Comparison of ENCODE assay signal across 1 cellular context in the genomic region with DNA sequence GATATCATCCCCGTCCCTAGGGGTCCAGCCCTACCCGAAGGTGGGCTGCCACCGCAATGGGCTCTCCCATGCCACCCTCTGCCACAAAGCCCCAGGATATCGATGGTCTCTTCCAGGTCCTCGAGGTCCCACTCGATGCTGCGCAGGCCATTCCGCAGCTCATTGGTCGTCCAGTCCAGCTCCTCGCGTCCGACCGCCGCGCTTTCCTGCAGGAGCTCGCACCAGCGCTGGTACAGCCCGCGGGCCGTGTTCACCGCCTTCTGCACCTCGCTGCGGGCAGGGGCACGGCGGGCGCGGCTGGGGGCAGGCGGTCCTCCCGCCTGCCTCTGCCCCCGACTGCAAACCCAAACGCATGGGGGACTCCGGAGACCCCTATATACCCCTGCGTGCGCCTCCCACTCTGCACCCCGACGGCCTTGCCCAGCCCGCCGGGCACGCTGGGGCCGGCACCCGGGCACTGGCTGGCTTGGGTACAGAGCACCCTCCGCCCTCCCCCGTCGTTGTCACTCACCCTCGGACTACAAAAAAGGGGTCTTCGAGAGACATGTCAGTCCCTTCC.
A peak's percentile ranks its signal among the peaks of the same experiment; 100 is the strongest.
TF ChIP-seq lines count a peak whose summit lies in the region.

No MANE protein-coding gene starts in this region.

TF ChIP-seq in HepG2, 621 proteins besides CTCF, POLR2A, EP300 and RAD21 (continued from another document and continues in another):
- peak; percentile 44; the same call in 1 of the 2 replicates for TF ChIP-seq HOXA5 (CRISPR knock-in tag; IDR thresholded peaks at IDR 0.05)
- peak; percentile 67 for TF ChIP-seq GLI4 (CRISPR knock-in tag; IDR thresholded peaks at IDR 0.05; ENCODE audit: borderline replicate concordance)
- no peak for TF ChIP-seq ZNF17 (CRISPR knock-in tag; IDR thresholded peaks at IDR 0.05)
- peak; percentile 78; the same call in 1 of the 2 replicates for TF ChIP-seq BRD4 (CRISPR knock-in tag; IDR thresholded peaks at IDR 0.05)
- TF ChIP-seq ZNF354B (CRISPR knock-in tag; IDR thresholded peaks at IDR 0.05): no peak
- TF ChIP-seq, protein P1, sequence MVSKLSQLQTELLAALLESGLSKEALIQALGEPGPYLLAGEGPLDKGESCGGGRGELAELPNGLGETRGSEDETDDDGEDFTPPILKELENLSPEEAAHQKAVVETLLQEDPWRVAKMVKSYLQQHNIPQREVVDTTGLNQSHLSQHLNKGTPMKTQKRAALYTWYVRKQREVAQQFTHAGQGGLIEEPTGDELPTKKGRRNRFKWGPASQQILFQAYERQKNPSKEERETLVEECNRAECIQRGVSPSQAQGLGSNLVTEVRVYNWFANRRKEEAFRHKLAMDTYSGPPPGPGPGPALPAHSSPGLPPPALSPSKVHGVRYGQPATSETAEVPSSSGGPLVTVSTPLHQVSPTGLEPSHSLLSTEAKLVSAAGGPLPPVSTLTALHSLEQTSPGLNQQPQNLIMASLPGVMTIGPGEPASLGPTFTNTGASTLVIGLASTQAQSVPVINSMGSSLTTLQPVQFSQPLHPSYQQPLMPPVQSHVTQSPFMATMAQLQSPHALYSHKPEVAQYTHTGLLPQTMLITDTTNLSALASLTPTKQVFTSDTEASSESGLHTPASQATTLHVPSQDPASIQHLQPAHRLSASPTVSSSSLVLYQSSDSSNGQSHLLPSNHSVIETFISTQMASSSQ (IDR thresholded peaks at IDR 0.05; ENCODE audit: low read depth): no peak
- TF ChIP-seq, protein P1 (CRISPR knock-in tag; IDR thresholded peaks at IDR 0.05; ENCODE audit: borderline replicate concordance): no peak
- TF ChIP-seq HCFC1 (IDR thresholded peaks at IDR 0.05; ENCODE audit: low read depth, low read length): no peak
- no peak for TF ChIP-seq ZEB1 (IDR thresholded peaks at IDR 0.05; ENCODE audit: insufficient replicate concordance, low read depth)
- TF ChIP-seq MAFK (conservative IDR thresholded peaks at IDR 0.05 in 1 of 2, IDR thresholded peaks at IDR 0.05 in 1 of 2; ENCODE audit: low read length in 2 of 2): no peak
- TF ChIP-seq ONECUT2 (CRISPR knock-in tag; IDR thresholded peaks at IDR 0.05): no peak
- TF ChIP-seq ZNF660 (CRISPR knock-in tag; IDR thresholded peaks at IDR 0.05; ENCODE audit: borderline replicate concordance, low read depth): no peak
- TF ChIP-seq, protein P2, sequence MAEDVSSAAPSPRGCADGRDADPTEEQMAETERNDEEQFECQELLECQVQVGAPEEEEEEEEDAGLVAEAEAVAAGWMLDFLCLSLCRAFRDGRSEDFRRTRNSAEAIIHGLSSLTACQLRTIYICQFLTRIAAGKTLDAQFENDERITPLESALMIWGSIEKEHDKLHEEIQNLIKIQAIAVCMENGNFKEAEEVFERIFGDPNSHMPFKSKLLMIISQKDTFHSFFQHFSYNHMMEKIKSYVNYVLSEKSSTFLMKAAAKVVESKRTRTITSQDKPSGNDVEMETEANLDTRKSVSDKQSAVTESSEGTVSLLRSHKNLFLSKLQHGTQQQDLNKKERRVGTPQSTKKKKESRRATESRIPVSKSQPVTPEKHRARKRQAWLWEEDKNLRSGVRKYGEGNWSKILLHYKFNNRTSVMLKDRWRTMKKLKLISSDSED (CRISPR knock-in tag; IDR thresholded peaks at IDR 0.05): no peak
- TF ChIP-seq NONO (IDR thresholded peaks at IDR 0.05): no peak
- no peak; the same call in 1 of the 2 replicates for TF ChIP-seq NONO (CRISPR knock-in tag; conservative IDR thresholded peaks at IDR 0.05)
- no peak for TF ChIP-seq GATAD2A (CRISPR knock-in tag; IDR thresholded peaks at IDR 0.05)
- TF ChIP-seq AKAP8 (CRISPR knock-in tag; IDR thresholded peaks at IDR 0.05): no peak
- TF ChIP-seq, protein P3, sequence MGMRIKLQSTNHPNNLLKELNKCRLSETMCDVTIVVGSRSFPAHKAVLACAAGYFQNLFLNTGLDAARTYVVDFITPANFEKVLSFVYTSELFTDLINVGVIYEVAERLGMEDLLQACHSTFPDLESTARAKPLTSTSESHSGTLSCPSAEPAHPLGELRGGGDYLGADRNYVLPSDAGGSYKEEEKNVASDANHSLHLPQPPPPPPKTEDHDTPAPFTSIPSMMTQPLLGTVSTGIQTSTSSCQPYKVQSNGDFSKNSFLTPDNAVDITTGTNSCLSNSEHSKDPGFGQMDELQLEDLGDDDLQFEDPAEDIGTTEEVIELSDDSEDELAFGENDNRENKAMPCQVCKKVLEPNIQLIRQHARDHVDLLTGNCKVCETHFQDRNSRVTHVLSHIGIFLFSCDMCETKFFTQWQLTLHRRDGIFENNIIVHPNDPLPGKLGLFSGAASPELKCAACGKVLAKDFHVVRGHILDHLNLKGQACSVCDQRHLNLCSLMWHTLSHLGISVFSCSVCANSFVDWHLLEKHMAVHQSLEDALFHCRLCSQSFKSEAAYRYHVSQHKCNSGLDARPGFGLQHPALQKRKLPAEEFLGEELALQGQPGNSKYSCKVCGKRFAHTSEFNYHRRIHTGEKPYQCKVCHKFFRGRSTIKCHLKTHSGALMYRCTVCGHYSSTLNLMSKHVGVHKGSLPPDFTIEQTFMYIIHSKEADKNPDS (CRISPR knock-in tag; IDR thresholded peaks at IDR 0.05): no peak
- TF ChIP-seq MYC (CRISPR knock-in tag; IDR thresholded peaks at IDR 0.05; ENCODE audit: borderline replicate concordance): peak; percentile 12; the same call in 1 of the 2 replicates
- TF ChIP-seq CC2D1A (CRISPR knock-in tag; IDR thresholded peaks at IDR 0.05): no peak
- no peak for TF ChIP-seq ZNF629 (CRISPR knock-in tag; conservative IDR thresholded peaks at IDR 0.05)
- no peak for TF ChIP-seq MXI1 (IDR thresholded peaks at IDR 0.05; ENCODE audit: borderline replicate concordance, low read depth, low read length)
- no peak for TF ChIP-seq RELA (CRISPR knock-in tag; IDR thresholded peaks at IDR 0.05)
- no peak for TF ChIP-seq NR1H2 (CRISPR knock-in tag; IDR thresholded peaks at IDR 0.05; ENCODE audit: borderline replicate concordance, low read depth)
- TF ChIP-seq ASH2L (IDR thresholded peaks at IDR 0.05; ENCODE audit: insufficient read length, low read depth, low read length): no peak
- no peak for TF ChIP-seq JDP2 (CRISPR knock-in tag; IDR thresholded peaks at IDR 0.05; ENCODE audit: borderline replicate concordance)
- TF ChIP-seq ZFAT (CRISPR knock-in tag; conservative IDR thresholded peaks at IDR 0.05): no peak
- no peak for TF ChIP-seq NR2F2 (IDR thresholded peaks at IDR 0.05; ENCODE audit: borderline replicate concordance, low read depth)
- no peak for TF ChIP-seq ZNF34 (CRISPR knock-in tag; IDR thresholded peaks at IDR 0.05; ENCODE audit: borderline replicate concordance)
- TF ChIP-seq NR3C1 (CRISPR knock-in tag; IDR thresholded peaks at IDR 0.05): no peak
- peak; percentile 31 for TF ChIP-seq AGO2 (optimal IDR thresholded peaks at IDR 0.05; ENCODE audit: low read depth, low read length)
- TF ChIP-seq TEAD3 (CRISPR knock-in tag; optimal IDR thresholded peaks at IDR 0.05; ENCODE audit: borderline replicate concordance): peak; percentile 17
- TF ChIP-seq HNRNPL (IDR thresholded peaks at IDR 0.05; ENCODE audit: low read depth, low read length): peak; percentile 85; the same call in 1 of the 2 replicates
- TF ChIP-seq, protein P4, sequence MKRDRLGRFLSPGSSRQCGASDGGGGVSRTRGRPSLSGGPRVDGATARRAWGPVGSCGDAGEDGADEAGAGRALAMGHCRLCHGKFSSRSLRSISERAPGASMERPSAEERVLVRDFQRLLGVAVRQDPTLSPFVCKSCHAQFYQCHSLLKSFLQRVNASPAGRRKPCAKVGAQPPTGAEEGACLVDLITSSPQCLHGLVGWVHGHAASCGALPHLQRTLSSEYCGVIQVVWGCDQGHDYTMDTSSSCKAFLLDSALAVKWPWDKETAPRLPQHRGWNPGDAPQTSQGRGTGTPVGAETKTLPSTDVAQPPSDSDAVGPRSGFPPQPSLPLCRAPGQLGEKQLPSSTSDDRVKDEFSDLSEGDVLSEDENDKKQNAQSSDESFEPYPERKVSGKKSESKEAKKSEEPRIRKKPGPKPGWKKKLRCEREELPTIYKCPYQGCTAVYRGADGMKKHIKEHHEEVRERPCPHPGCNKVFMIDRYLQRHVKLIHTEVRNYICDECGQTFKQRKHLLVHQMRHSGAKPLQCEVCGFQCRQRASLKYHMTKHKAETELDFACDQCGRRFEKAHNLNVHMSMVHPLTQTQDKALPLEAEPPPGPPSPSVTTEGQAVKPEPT (CRISPR knock-in tag; IDR thresholded peaks at IDR 0.05; ENCODE audit: low read depth): no peak
- TF ChIP-seq, protein P5, sequence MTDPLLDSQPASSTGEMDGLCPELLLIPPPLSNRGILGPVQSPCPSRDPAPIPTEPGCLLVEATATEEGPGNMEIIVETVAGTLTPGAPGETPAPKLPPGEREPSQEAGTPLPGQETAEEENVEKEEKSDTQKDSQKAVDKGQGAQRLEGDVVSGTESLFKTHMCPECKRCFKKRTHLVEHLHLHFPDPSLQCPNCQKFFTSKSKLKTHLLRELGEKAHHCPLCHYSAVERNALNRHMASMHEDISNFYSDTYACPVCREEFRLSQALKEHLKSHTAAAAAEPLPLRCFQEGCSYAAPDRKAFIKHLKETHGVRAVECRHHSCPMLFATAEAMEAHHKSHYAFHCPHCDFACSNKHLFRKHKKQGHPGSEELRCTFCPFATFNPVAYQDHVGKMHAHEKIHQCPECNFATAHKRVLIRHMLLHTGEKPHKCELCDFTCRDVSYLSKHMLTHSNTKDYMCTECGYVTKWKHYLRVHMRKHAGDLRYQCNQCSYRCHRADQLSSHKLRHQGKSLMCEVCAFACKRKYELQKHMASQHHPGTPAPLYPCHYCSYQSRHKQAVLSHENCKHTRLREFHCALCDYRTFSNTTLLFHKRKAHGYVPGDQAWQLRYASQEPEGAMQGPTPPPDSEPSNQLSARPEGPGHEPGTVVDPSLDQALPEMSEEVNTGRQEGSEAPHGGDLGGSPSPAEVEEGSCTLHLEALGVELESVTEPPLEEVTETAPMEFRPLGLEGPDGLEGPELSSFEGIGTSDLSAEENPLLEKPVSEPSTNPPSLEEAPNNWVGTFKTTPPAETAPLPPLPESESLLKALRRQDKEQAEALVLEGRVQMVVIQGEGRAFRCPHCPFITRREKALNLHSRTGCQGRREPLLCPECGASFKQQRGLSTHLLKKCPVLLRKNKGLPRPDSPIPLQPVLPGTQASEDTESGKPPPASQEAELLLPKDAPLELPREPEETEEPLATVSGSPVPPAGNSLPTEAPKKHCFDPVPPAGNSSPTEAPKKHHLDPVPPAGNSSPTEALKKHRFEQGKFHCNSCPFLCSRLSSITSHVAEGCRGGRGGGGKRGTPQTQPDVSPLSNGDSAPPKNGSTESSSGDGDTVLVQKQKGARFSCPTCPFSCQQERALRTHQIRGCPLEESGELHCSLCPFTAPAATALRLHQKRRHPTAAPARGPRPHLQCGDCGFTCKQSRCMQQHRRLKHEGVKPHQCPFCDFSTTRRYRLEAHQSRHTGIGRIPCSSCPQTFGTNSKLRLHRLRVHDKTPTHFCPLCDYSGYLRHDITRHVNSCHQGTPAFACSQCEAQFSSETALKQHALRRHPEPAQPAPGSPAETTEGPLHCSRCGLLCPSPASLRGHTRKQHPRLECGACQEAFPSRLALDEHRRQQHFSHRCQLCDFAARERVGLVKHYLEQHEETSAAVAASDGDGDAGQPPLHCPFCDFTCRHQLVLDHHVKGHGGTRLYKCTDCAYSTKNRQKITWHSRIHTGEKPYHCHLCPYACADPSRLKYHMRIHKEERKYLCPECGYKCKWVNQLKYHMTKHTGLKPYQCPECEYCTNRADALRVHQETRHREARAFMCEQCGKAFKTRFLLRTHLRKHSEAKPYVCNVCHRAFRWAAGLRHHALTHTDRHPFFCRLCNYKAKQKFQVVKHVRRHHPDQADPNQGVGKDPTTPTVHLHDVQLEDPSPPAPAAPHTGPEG (CRISPR knock-in tag; IDR thresholded peaks at IDR 0.05): no peak
- TF ChIP-seq ZNF652 (CRISPR knock-in tag; IDR thresholded peaks at IDR 0.05; ENCODE audit: borderline replicate concordance, low read depth): no peak
- TF ChIP-seq ZNF296 (CRISPR knock-in tag; conservative IDR thresholded peaks at IDR 0.05): peak; percentile 65; the same call in 1 of the 2 replicates
- TF ChIP-seq ZNF558 (CRISPR knock-in tag; IDR thresholded peaks at IDR 0.05; ENCODE audit: borderline replicate concordance): peak; percentile 90; the same call in 1 of the 2 replicates
- TF ChIP-seq, protein P6, sequence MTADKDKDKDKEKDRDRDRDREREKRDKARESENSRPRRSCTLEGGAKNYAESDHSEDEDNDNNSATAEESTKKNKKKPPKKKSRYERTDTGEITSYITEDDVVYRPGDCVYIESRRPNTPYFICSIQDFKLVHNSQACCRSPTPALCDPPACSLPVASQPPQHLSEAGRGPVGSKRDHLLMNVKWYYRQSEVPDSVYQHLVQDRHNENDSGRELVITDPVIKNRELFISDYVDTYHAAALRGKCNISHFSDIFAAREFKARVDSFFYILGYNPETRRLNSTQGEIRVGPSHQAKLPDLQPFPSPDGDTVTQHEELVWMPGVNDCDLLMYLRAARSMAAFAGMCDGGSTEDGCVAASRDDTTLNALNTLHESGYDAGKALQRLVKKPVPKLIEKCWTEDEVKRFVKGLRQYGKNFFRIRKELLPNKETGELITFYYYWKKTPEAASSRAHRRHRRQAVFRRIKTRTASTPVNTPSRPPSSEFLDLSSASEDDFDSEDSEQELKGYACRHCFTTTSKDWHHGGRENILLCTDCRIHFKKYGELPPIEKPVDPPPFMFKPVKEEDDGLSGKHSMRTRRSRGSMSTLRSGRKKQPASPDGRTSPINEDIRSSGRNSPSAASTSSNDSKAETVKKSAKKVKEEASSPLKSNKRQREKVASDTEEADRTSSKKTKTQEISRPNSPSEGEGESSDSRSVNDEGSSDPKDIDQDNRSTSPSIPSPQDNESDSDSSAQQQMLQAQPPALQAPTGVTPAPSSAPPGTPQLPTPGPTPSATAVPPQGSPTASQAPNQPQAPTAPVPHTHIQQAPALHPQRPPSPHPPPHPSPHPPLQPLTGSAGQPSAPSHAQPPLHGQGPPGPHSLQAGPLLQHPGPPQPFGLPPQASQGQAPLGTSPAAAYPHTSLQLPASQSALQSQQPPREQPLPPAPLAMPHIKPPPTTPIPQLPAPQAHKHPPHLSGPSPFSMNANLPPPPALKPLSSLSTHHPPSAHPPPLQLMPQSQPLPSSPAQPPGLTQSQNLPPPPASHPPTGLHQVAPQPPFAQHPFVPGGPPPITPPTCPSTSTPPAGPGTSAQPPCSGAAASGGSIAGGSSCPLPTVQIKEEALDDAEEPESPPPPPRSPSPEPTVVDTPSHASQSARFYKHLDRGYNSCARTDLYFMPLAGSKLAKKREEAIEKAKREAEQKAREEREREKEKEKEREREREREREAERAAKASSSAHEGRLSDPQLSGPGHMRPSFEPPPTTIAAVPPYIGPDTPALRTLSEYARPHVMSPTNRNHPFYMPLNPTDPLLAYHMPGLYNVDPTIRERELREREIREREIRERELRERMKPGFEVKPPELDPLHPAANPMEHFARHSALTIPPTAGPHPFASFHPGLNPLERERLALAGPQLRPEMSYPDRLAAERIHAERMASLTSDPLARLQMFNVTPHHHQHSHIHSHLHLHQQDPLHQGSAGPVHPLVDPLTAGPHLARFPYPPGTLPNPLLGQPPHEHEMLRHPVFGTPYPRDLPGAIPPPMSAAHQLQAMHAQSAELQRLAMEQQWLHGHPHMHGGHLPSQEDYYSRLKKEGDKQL (CRISPR knock-in tag; IDR thresholded peaks at IDR 0.05; ENCODE audit: low read depth): peak; percentile 10; the same call in 1 of the 2 replicates
